ENCODE assay signal across 17 cellular contexts in genomic region chr2:109703798-109704197, GRCh38.
DNase-seq lines count a peak whose midpoint lies in the region; ATAC-seq and TF ChIP-seq lines count a peak whose summit lies in the region.
"Had no signal": no experiment of that assay in that cellular context is flagged by ENCODE, and none has a peak within 500 bp of the region (broad histone marks: within the 10 kb centered on the region; RNA-seq: fewer than 3 reads in every experiment).

No MANE protein-coding gene starts in this region.

- H3K4me1 Mint-ChIP-seq in WTC11 (peaks cover 58% of the 10 kb centered on the region), type B pancreatic cell (ENCODE audit: unreplicated experiment) (peaks cover 41% of the 10 kb centered on the region), natural killer cell (no peaks in the 10 kb centered on the region)
- H3K4me1 Mint-ChIP-seq: CD4-positive, CD25-positive, alpha-beta regulatory T cell had no signal

- H3K9me3 ChIP-seq in lower lobe of right lung: no peaks in the 10 kb centered on the region
- H3K9me3 ChIP-seq: Caco-2, SJSA1 had no signal

- no peaks in the 10 kb centered on the region for H3K27me3 ChIP-seq in lower lobe of right lung (ENCODE audit: low read depth)
- H3K27me3 ChIP-seq: SJSA1 had no signal

- no peak for DNase-seq in HEK293T (ENCODE audit: extremely low spot score)
- DNase-seq in WTC11 (ENCODE audit: low spot score): no peak
- peak; percentile 50 for DNase-seq in islet precursor cell
- no peak for DNase-seq in type B pancreatic cell (ENCODE audit: extremely low spot score, unreplicated experiment)
- DNase-seq in natural killer cell: no peak
- no peak for DNase-seq in lower leg skin (ENCODE audit: low spot score in 2 of 2)
- DNase-seq in lower lobe of right lung: no peak
- DNase-seq: Caco-2; CD4-positive, CD25-positive, alpha-beta regulatory T cell; H7; KBM-7; NCI-H1417 treated with DMSO at 0.1 percent for 48 hours; NCI-H1930; NCI-H2171; NCI-H446; NK-92 treated with Interleukin-12 subunit alpha and Interleukin-12 subunit beta, amount 100 ng/mL, for 24 hours had no signal

- H3K9me3 Mint-ChIP-seq in WTC11 (no peaks in the 10 kb centered on the region), type B pancreatic cell (no peaks in the 10 kb centered on the region), natural killer cell (no peaks in the 10 kb centered on the region)
- H3K9me3 Mint-ChIP-seq: CD4-positive, CD25-positive, alpha-beta regulatory T cell had no signal

- no peak overlapping the region for H3K27ac ChIP-seq in lower lobe of right lung

- H3K36me3 ChIP-seq in lower lobe of right lung: no peaks in the 10 kb centered on the region
- H3K36me3 ChIP-seq: SJSA1 had no signal

- no peak overlapping the region for H3K4me3 Mint-ChIP-seq in WTC11
- no peak overlapping the region for H3K4me3 Mint-ChIP-seq in type B pancreatic cell
- no peak overlapping the region for H3K4me3 Mint-ChIP-seq in natural killer cell
- H3K4me3 Mint-ChIP-seq: CD4-positive, CD25-positive, alpha-beta regulatory T cell had no signal

- H3K27me3 Mint-ChIP-seq in WTC11 (ENCODE audit: low read depth): no peaks in the 10 kb centered on the region
- no peaks in the 10 kb centered on the region for H3K27me3 Mint-ChIP-seq in type B pancreatic cell
- peaks cover 13 to 25% of the 10 kb centered on the region in 2 donors for H3K27me3 Mint-ChIP-seq in natural killer cell (ENCODE audit: low read depth in 2 of 2)

- WGBS in lower leg skin, 2 donors: 81 to 84% methylated on average over 3 of the region's 3 CpGs

- ATAC-seq in WTC11 (peak; percentile 10; the same call in 1 of the 2 replicates), natural killer cell (no peak), lower lobe of right lung (no peak)

- peaks cover 41% of the 10 kb centered on the region for H3K4me1 ChIP-seq in lower lobe of right lung

- TF ChIP-seq CTCF in WTC11 (IDR thresholded peaks at IDR 0.05) (no peak), type B pancreatic cell (conservative IDR thresholded peaks at IDR 0.05) (no peak), natural killer cell (IDR thresholded peaks at IDR 0.05) (no peak), lower leg skin (IDR thresholded peaks at IDR 0.05) (no peak), lower lobe of right lung (IDR thresholded peaks at IDR 0.05) (no peak)

- H3K36me3 Mint-ChIP-seq in WTC11 (no peaks in the 10 kb centered on the region), type B pancreatic cell (no peaks in the 10 kb centered on the region), natural killer cell (no peaks in the 10 kb centered on the region)
- H3K36me3 Mint-ChIP-seq: CD4-positive, CD25-positive, alpha-beta regulatory T cell had no signal

- CTCF ChIA-PET in HEK293T (lab: Yijun Ruan, JAX): no interaction called here
- CTCF ChIA-PET in WTC11 (lab: Charles Lee): no interaction called here

- POLR2A ChIA-PET in HEK293T (lab: Yijun Ruan, JAX): no interaction called here
- POLR2A ChIA-PET in WTC11 (lab: Charles Lee): no interaction called here

- H3K27ac Mint-ChIP-seq in WTC11 (peak overlapping the region; percentile 86), type B pancreatic cell (peak overlapping the region; percentile 39), natural killer cell (no peak overlapping the region)
- H3K27ac Mint-ChIP-seq: CD4-positive, CD25-positive, alpha-beta regulatory T cell had no signal

- H3K4me3 ChIP-seq in lower leg skin (ENCODE audit: low read depth, poor library complexity, severe bottlenecking) (no peak overlapping the region), lower lobe of right lung (no peak overlapping the region)
- H3K4me3 ChIP-seq: SJSA1 had no signal

- intact Hi-C loops in natural killer cell (cut with micrococcal nuclease): no loop called here
- intact Hi-C loops in lower leg skin (cut with DNase I; ENCODE audit: low total_unique reads): no loop called here
- intact Hi-C loops in lower lobe of right lung (cut with DNase I): no loop called here

- TF ChIP-seq POLR2A in lower leg skin (IDR thresholded peaks at IDR 0.05): no peak

TF ChIP-seq in HEK293T, 16 proteins besides CTCF, POLR2A, EP300 and RAD21:
- TF ChIP-seq PKNOX1 (IDR thresholded peaks at IDR 0.05): peak; percentile 71
- no peak for TF ChIP-seq FOXA1 (IDR thresholded peaks at IDR 0.05)
TF ChIP-seq in HEK293T: peak in this region for 1.

TF ChIP-seq in WTC11, 78 proteins besides CTCF, POLR2A, EP300 and RAD21:
- TF ChIP-seq ATF3 (CRISPR knock-in tag; conservative IDR thresholded peaks at IDR 0.05) (no peak), ZNF281 (CRISPR knock-in tag; IDR thresholded peaks at IDR 0.05) (no peak), ZNF671 (CRISPR knock-in tag; IDR thresholded peaks at IDR 0.05) (no peak), E2F5 (CRISPR knock-in tag; IDR thresholded peaks at IDR 0.05) (no peak), SP1 (CRISPR knock-in tag; conservative IDR thresholded peaks at IDR 0.05) (no peak), NFYB (CRISPR knock-in tag; conservative IDR thresholded peaks at IDR 0.05; ENCODE audit: low read depth) (no peak), SMAD3 (CRISPR knock-in tag; IDR thresholded peaks at IDR 0.05; ENCODE audit: borderline replicate concordance) (no peak), NFE2L1 (CRISPR knock-in tag; IDR thresholded peaks at IDR 0.05) (no peak), TEAD1 (CRISPR knock-in tag; IDR thresholded peaks at IDR 0.05) (no peak), NR3C1 (CRISPR knock-in tag; conservative IDR thresholded peaks at IDR 0.05; ENCODE audit: low read depth) (no peak), ZNF232 (CRISPR knock-in tag; IDR thresholded peaks at IDR 0.05) (no peak), GRHL2 (CRISPR knock-in tag; IDR thresholded peaks at IDR 0.05; ENCODE audit: insufficient replicate concordance, severe bottlenecking) (no peak), E2F4 (CRISPR knock-in tag; IDR thresholded peaks at IDR 0.05; ENCODE audit: borderline replicate concordance, low read depth) (no peak), PRRX2 (CRISPR knock-in tag; IDR thresholded peaks at IDR 0.05) (no peak), ZNF121 (CRISPR knock-in tag; IDR thresholded peaks at IDR 0.05) (no peak), SOX15 (CRISPR knock-in tag; IDR thresholded peaks at IDR 0.05) (no peak), ZMAT4 (CRISPR knock-in tag; IDR thresholded peaks at IDR 0.05) (no peak)
TF ChIP-seq in WTC11: peak in this region for 0.

Comparison
In these comparisons a context has a peak if more than half of its experiments do, and no peak if none do; other contexts are left out.
1. H3K27ac Mint-ChIP-seq: peak in WTC11 (single experiment) and type B pancreatic cell (single experiment); none in natural killer cell (0 of 2).